ENCODE assay signal across 7 cellular contexts in the genomic region with DNA sequence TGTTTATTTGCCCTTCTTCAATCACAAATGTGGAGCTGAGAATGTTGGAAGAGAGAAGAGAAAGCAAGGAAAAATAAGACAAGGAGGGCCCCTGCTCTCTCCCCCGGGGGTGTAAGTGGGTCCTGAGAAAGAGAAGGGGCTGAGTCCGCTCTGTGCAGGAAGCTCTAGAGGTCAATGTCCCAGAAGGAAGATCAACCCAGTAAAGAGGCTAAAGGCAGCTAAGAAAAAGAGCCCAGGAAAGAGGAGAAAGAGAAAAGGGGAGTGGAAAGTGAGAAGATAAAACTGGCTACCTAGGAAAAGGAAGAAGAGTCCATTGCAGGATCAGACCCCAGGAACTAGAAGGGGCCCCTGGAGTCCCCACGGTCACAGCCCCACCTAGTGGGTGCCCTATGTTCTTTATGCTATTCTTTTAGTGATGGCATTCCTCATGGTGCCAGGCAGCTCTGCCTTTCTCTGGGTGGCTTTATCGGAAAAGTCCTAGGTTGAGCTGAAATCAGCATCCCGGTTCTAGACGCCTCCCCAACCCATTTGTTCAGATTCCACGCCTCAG.
A peak's percentile ranks its signal among the peaks of the same experiment; 100 is the strongest.
DNase-seq lines count a peak whose midpoint lies in the region; ATAC-seq and TF ChIP-seq lines count a peak whose summit lies in the region.

No MANE protein-coding gene starts in this region.

- H3K9me3 ChIP-seq in neural cell (ENCODE audit: low read length), result no peaks in the 10 kb centered on the region

- H3K27ac ChIP-seq in neural cell (ENCODE audit: low read length), result peak overlapping the region; percentile 25

- H3K79me2 ChIP-seq in neural cell (replicated peaks; ENCODE audit: insufficient read depth, low read length), result no peaks in the 10 kb centered on the region

- TF ChIP-seq RAD21 in neural cell (conservative IDR thresholded peaks at IDR 0.05), result no peak

- no peaks in the 10 kb centered on the region for H3K9me2 ChIP-seq in neural cell (ENCODE audit: insufficient read depth, low read length)

- H3K4me3 ChIP-seq in GM12864 (ENCODE audit: low read depth, low read length), result no peak overlapping the region
- H3K4me3 ChIP-seq in neural cell (ENCODE audit: low read length), result peak overlapping the region; percentile 41

- no peak overlapping the region for H3K4me2 ChIP-seq in neural cell (ENCODE audit: low read length)

- no peaks in the 10 kb centered on the region for H3K36me3 ChIP-seq in neural cell (ENCODE audit: insufficient read depth, low read length)

- H3K27me3 ChIP-seq in neural cell (ENCODE audit: insufficient read depth, low read depth, low read length), result no peaks in the 10 kb centered on the region

- ATAC-seq in HG03039 (IDR thresholded peaks at IDR 0.05; ENCODE audit: unreplicated experiment), result no peak

- no peak for TF ChIP-seq EP300 in neural cell (conservative IDR thresholded peaks at IDR 0.05; ENCODE audit: poor library complexity, severe bottlenecking)

- H3K9ac ChIP-seq in neural cell (ENCODE audit: low read length), result no peak overlapping the region

- DNase-seq in GM12864 (ENCODE audit: low read depth) (no peak), HuH-7 (ENCODE audit: low spot score) (peak; percentile 49), SHP77 (lab: John Stamatoyannopoulos, UW) (peak; percentile 60 to 66), fibroblast of peridontal ligament (ENCODE audit: extremely low read depth) (peak; percentile 73), mesenteric fat pad (ENCODE audit: low spot score) (no peak)

- H2AFZ ChIP-seq in neural cell (ENCODE audit: low read depth, low read length), result no peak overlapping the region

- TF ChIP-seq CTCF in GM12864 (IDR thresholded peaks at IDR 0.05; ENCODE audit: low read depth, low read length, missing control alignments), result peak; percentile 52
- no peak for TF ChIP-seq CTCF in neural cell (IDR thresholded peaks at IDR 0.05; ENCODE audit: poor library complexity, severe bottlenecking)

- H4K20me1 ChIP-seq in neural cell (ENCODE audit: insufficient read depth), result no peaks in the 10 kb centered on the region

- H3F3A ChIP-seq in neural cell (ENCODE audit: insufficient read depth, low read length, poor library complexity, severe bottlenecking), result no peaks in the 10 kb centered on the region

TF ChIP-seq in neural cell, 6 proteins besides CTCF, POLR2A, EP300 and RAD21:
- TF ChIP-seq SMC3 (conservative IDR thresholded peaks at IDR 0.05; ENCODE audit: poor library complexity), result no peak

Comparison
In these comparisons a context has a peak if more than half of its experiments do, and no peak if none do; other contexts are left out.
1. DNase-seq: peak in HuH-7 (single experiment), SHP77 (2 of 2) and fibroblast of peridontal ligament (single experiment); none in GM12864 (single experiment) and mesenteric fat pad (single experiment).